ENCODE assay signal across 33 cellular contexts in the genomic region with DNA sequence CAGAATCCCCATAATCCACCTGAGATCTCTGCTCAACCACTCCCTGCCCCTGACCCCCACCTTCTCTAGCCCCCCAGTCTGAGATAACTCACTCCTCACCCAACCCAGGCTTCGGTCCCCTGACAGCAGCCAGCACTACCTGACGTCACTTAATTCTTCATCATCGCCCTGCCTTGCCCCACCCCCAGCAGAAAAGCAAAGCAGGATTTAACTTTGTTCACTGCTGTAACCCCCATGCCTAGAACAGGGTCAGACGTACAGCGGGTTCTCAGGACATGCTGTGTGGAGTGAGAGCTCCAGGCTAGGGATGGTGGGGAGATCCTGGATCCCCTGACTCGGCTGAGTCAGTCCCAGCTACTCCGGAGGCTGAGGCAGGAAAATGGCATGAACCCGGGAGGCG. TPM values are rescaled to one million over a fixed set of nuclear protein-coding genes. Genes with fewer than 3 reads are reported as not detected.
DNase-seq lines count a peak whose midpoint lies in the region; ATAC-seq and TF ChIP-seq lines count a peak whose summit lies in the region.
"Had no signal": no experiment of that assay in that cellular context is flagged by ENCODE, and none has a peak within 500 bp of the region (broad histone marks: within the 10 kb centered on the region; RNA-seq: fewer than 3 reads in every experiment).

No MANE protein-coding gene starts in this region.

- no peak overlapping the region for H3K4me3 Mint-ChIP-seq in MCF 10A (ENCODE audit: unreplicated experiment)
- no peak overlapping the region for H3K4me3 Mint-ChIP-seq in activated naive CD8-positive, alpha-beta T cell treated with anti-CD3 and anti-CD28 coated beads for 36 hours
- H3K4me3 Mint-ChIP-seq: activated CD4-positive, alpha-beta T cell treated with anti-CD3 and anti-CD28 coated beads for 36 hours; activated CD8-positive, alpha-beta T cell treated with anti-CD3 and anti-CD28 coated beads, Interleukin-2, amount 10 ng/mL, durations not matched to agents 7 days and 5 days; activated naive CD4-positive, alpha-beta T cell treated with anti-CD3 and anti-CD28 coated beads, Interleukin-2, amount 10 ng/mL, durations not matched to agents 7 days and 5 days; activated T-helper 17 cell treated with anti-CD3 and anti-CD28 coated beads, Interleukin-2, amount 50 U/mL, for 72 hours; CD4-positive, alpha-beta T cell; naive thymus-derived CD8-positive, alpha-beta T cell had no signal

- dilution Hi-C loops in mammary epithelial cell (cut with HindIII; ENCODE audit: low sequenced_read_pairs), result no loop called here

- TF ChIP-seq CTCF in mammary epithelial cell (conservative IDR thresholded peaks at IDR 0.05 in 1 of 2, IDR thresholded peaks at IDR 0.05 in 1 of 2; ENCODE audit: extremely low read depth in 1 of 2, insufficient read depth in 1 of 2, low read depth in 1 of 2, low read length in 2 of 2), result no peak
- TF ChIP-seq CTCF in MCF 10A (IDR thresholded peaks at IDR 0.05; ENCODE audit: unreplicated experiment), result no peak
- TF ChIP-seq CTCF in OCI-LY3 (IDR thresholded peaks at IDR 0.05; ENCODE audit: low read depth, low read length), result no peak
- TF ChIP-seq CTCF in epithelial cell of proximal tubule (conservative IDR thresholded peaks at IDR 0.05; ENCODE audit: low read depth, low read length), result no peak

- CTCF ChIA-PET in mammary epithelial cell (lab: Charles Lee; ENCODE audit: low non-redundant PET) (no interaction called here), MCF 10A (lab: Yijun Ruan, JAX) (interaction anchor here (0.6 kb wide), 2 partner anchors 41 to 129 kb away, joined by 3 read pairs; no protein-coding TSS in a partner anchor)

- H3K4me1 Mint-ChIP-seq in MCF 10A (ENCODE audit: insufficient read depth, unreplicated experiment), result peaks cover 5% of the 10 kb centered on the region
- H3K4me1 Mint-ChIP-seq in activated naive CD8-positive, alpha-beta T cell treated with anti-CD3 and anti-CD28 coated beads for 36 hours, result no peaks in the 10 kb centered on the region
- H3K4me1 Mint-ChIP-seq: activated CD4-positive, alpha-beta T cell treated with anti-CD3 and anti-CD28 coated beads for 36 hours; activated naive CD4-positive, alpha-beta T cell treated with anti-CD3 and anti-CD28 coated beads, Interleukin-2, amount 10 ng/mL, durations not matched to agents 7 days and 5 days; activated T-helper 17 cell treated with anti-CD3 and anti-CD28 coated beads, Interleukin-2, amount 50 U/mL, for 72 hours had no signal

- no peaks in the 10 kb centered on the region for H4K20me1 ChIP-seq in mammary epithelial cell (ENCODE audit: insufficient read depth, low read length)
- H4K20me1 ChIP-seq in OCI-LY3 (ENCODE audit: insufficient read depth, low read length), result no peaks in the 10 kb centered on the region

- H3K27ac Mint-ChIP-seq in MCF 10A (ENCODE audit: low read depth, unreplicated experiment), result no peak overlapping the region
- H3K27ac Mint-ChIP-seq in activated naive CD8-positive, alpha-beta T cell treated with anti-CD3 and anti-CD28 coated beads for 36 hours, result no peak overlapping the region
- H3K27ac Mint-ChIP-seq: activated CD4-positive, alpha-beta T cell treated with anti-CD3 and anti-CD28 coated beads for 36 hours; activated CD8-positive, alpha-beta T cell treated with anti-CD3 and anti-CD28 coated beads, Interleukin-2, amount 10 ng/mL, durations not matched to agents 7 days and 5 days; activated naive CD4-positive, alpha-beta T cell treated with anti-CD3 and anti-CD28 coated beads, Interleukin-2, amount 10 ng/mL, durations not matched to agents 7 days and 5 days; activated T-helper 17 cell treated with anti-CD3 and anti-CD28 coated beads, Interleukin-2, amount 50 U/mL, for 72 hours; CD4-positive, alpha-beta T cell; naive thymus-derived CD8-positive, alpha-beta T cell had no signal

- H3K27me3 Mint-ChIP-seq in MCF 10A (ENCODE audit: insufficient read depth, unreplicated experiment), result no peaks in the 10 kb centered on the region
- H3K27me3 Mint-ChIP-seq in activated naive CD8-positive, alpha-beta T cell treated with anti-CD3 and anti-CD28 coated beads for 36 hours, result peaks cover 19% of the 10 kb centered on the region

- peaks cover 7% of the 10 kb centered on the region for H3K4me1 ChIP-seq in mammary epithelial cell (ENCODE audit: insufficient read depth, low read length)
- H3K4me1 ChIP-seq in OCI-LY3 (ENCODE audit: low read length), result peaks cover 28% of the 10 kb centered on the region
- H3K4me1 ChIP-seq: lower lobe of right lung, uterus had no signal

- POLR2A ChIA-PET in MCF 10A (lab: Yijun Ruan, JAX), result no interaction called here

- H3K9ac ChIP-seq in mammary epithelial cell (ENCODE audit: insufficient read depth, low read length) (no peak overlapping the region), OCI-LY3 (ENCODE audit: low read length) (peak overlapping the region; percentile 19; the same call in 1 of the 2 replicates)

- no peaks in the 10 kb centered on the region for H3K9me3 Mint-ChIP-seq in MCF 10A (ENCODE audit: unreplicated experiment)
- no peaks in the 10 kb centered on the region for H3K9me3 Mint-ChIP-seq in activated naive CD8-positive, alpha-beta T cell treated with anti-CD3 and anti-CD28 coated beads for 36 hours
- H3K9me3 Mint-ChIP-seq: activated naive CD4-positive, alpha-beta T cell treated with anti-CD3 and anti-CD28 coated beads, Interleukin-2, amount 10 ng/mL, durations not matched to agents 7 days and 5 days; activated T-helper 17 cell treated with anti-CD3 and anti-CD28 coated beads, Interleukin-2, amount 50 U/mL, for 72 hours; CD4-positive, alpha-beta T cell; naive thymus-derived CD8-positive, alpha-beta T cell had no signal

- H3K27me3 ChIP-seq in mammary epithelial cell (ENCODE audit: insufficient read depth, low read length) (no peaks in the 10 kb centered on the region), OCI-LY3 (ENCODE audit: low read depth, low read length) (peaks cover 57% of the 10 kb centered on the region)

- 28% methylated on average over 6 of the region's 9 CpGs for WGBS in mammary epithelial cell (ENCODE audit: low coverage, missing lambda C conversion rate)

- H3K36me3 Mint-ChIP-seq in MCF 10A (ENCODE audit: insufficient read depth, unreplicated experiment), result peaks cover 6% of the 10 kb centered on the region
- H3K36me3 Mint-ChIP-seq in activated naive CD8-positive, alpha-beta T cell treated with anti-CD3 and anti-CD28 coated beads for 36 hours, result no peaks in the 10 kb centered on the region
- H3K36me3 Mint-ChIP-seq: activated naive CD4-positive, alpha-beta T cell treated with anti-CD3 and anti-CD28 coated beads, Interleukin-2, amount 10 ng/mL, durations not matched to agents 7 days and 5 days; naive thymus-derived CD8-positive, alpha-beta T cell had no signal

- BruUV-seq in mammary epithelial cell (replicated peaks; lab: Mats Ljungman, UMichigan), result no TSS peak
- BruUV-seq in MCF 10A (replicated peaks; lab: Mats Ljungman, UMichigan), result no TSS peak

- intact Hi-C loops in mammary epithelial cell (cut with micrococcal nuclease), result loop anchor here (5.0 kb wide), 1 partner anchor 49 kb away; no protein-coding TSS in a partner anchor
- intact Hi-C loops in MCF 10A (cut with micrococcal nuclease), result no loop called here
- intact Hi-C loops in sciatic nerve (cut with DNase I), result no loop called here

- H3K27ac ChIP-seq in mammary epithelial cell (ENCODE audit: insufficient read depth, low read depth, low read length) (no peak overlapping the region), OCI-LY3 (ENCODE audit: low read length) (no peak overlapping the region)
- H3K27ac ChIP-seq: coronary artery, heart left ventricle, lower lobe of right lung, skin epidermis, uterus had no signal

- H3K4me3 ChIP-seq in mammary epithelial cell (replicated peaks in 1 of 3; ENCODE audit: insufficient read depth in 1 of 3, low read depth in 2 of 3, low read length in 3 of 3), result no peak overlapping the region
- H3K4me3 ChIP-seq in OCI-LY3 (ENCODE audit: low read length), result peak overlapping the region; percentile 64
- H3K4me3 ChIP-seq in epithelial cell of proximal tubule (ENCODE audit: low read depth, low read length), result no peak overlapping the region
- H3K4me3 ChIP-seq: coronary artery, heart left ventricle, lower lobe of right lung, skin epidermis, uterus had no signal

- no peaks in the 10 kb centered on the region for H3K79me2 ChIP-seq in mammary epithelial cell (ENCODE audit: insufficient read depth, low read length)
- no peaks in the 10 kb centered on the region for H3K79me2 ChIP-seq in OCI-LY3 (ENCODE audit: low read length)

- H3K9me3 ChIP-seq in mammary epithelial cell (replicated peaks; ENCODE audit: insufficient read depth, low read length), result no peaks in the 10 kb centered on the region
- no peaks in the 10 kb centered on the region for H3K9me3 ChIP-seq in OCI-LY3 (ENCODE audit: insufficient read depth, low read length)
- H3K9me3 ChIP-seq: heart left ventricle, lower lobe of right lung, uterus had no signal

- DNase-seq in mammary epithelial cell (peak; percentile 27), MCF 10A (ENCODE audit: unreplicated experiment) (no peak), epithelial cell of proximal tubule (ENCODE audit: low read depth) (peak; percentile 16), sciatic nerve (ENCODE audit: low spot score) (no peak), DMS153 (lab: John Stamatoyannopoulos, UW) (no peak)
- DNase-seq in activated naive CD8-positive, alpha-beta T cell treated with anti-CD3 and anti-CD28 coated beads for 36 hours, result no peak
- DNase-seq: 8988T; activated CD4-positive, alpha-beta T cell treated with anti-CD3 and anti-CD28 coated beads for 36 hours; activated CD8-positive, alpha-beta T cell treated with anti-CD3 and anti-CD28 coated beads, Interleukin-2, amount 10 ng/mL, durations not matched to agents 7 days and 5 days; activated naive CD4-positive, alpha-beta T cell treated with anti-CD3 and anti-CD28 coated beads, Interleukin-2, amount 10 ng/mL, durations not matched to agents 7 days and 5 days; amniotic stem cell; CD4-positive, alpha-beta T cell; DND-41; effector memory CD4-positive, alpha-beta T cell; erythroblast; foreskin melanocyte; heart left ventricle; KG1; kidney glomerular epithelial cell; lower lobe of right lung; naive thymus-derived CD8-positive, alpha-beta T cell; NCI-H1417 treated with DMSO at 0.1 percent for 48 hours; NCI-H2081; NCI-H526; occipital lobe; SHP77; stimulated activated naive CD4-positive, alpha-beta T cell; uterus had no signal

- peak; percentile 74 for ATAC-seq in sciatic nerve
- ATAC-seq in GM21723 (IDR thresholded peaks at IDR 0.05; ENCODE audit: unreplicated experiment), result no peak
- ATAC-seq: activated CD4-positive, alpha-beta T cell treated with anti-CD3 and anti-CD28 coated beads for 36 hours; activated CD8-positive, alpha-beta T cell treated with anti-CD3 and anti-CD28 coated beads, Interleukin-2, amount 10 ng/mL, durations not matched to agents 7 days and 5 days; activated T-helper 17 cell treated with anti-CD3 and anti-CD28 coated beads, Interleukin-2, amount 50 U/mL, for 72 hours; heart left ventricle; lower lobe of right lung; naive thymus-derived CD8-positive, alpha-beta T cell had no signal

- in situ Hi-C loops in mammary epithelial cell (cut with MboI; ENCODE audit: low sequenced_read_pairs in 2 of 2), result no loop called here

- no peak overlapping the region for H3K4me2 ChIP-seq in mammary epithelial cell (ENCODE audit: insufficient read depth, low read depth, low read length)
- peak overlapping the region; percentile 84 for H3K4me2 ChIP-seq in OCI-LY3 (ENCODE audit: low read length)

- H3K36me3 ChIP-seq in mammary epithelial cell (ENCODE audit: insufficient read depth, low read length) (no peaks in the 10 kb centered on the region), OCI-LY3 (replicated peaks; ENCODE audit: low read depth, low read length) (no peaks in the 10 kb centered on the region)
- H3K36me3 ChIP-seq: heart left ventricle, lower lobe of right lung, uterus had no signal

- H2AFZ ChIP-seq in mammary epithelial cell (ENCODE audit: low read depth, low read length), result no peak overlapping the region
- peak overlapping the region; percentile 36; the same call in 1 of the 2 replicates for H2AFZ ChIP-seq in OCI-LY3 (ENCODE audit: low read depth, low read length)

RNA-seq across cellular contexts. Expression of gene ELFN2, which starts 45.8 kb away (rescaled TPM):
- total RNA-seq in mammary epithelial cell, result 1 to 10 TPM in 1 of 2 donors, under 1 TPM in 1; under 0.01 to 6.1 TPM
- polyA plus RNA-seq in mammary epithelial cell, result 3.2 TPM
- 7.5 TPM for polyA minus RNA-seq in mammary epithelial cell
- 4.2 and 5.1 TPM in 2 replicates for total RNA-seq in MCF 10A (2022)
- 4.6 and 11.7 TPM in 2 replicates for total RNA-seq in epithelial cell of proximal tubule
- 5.9 TPM for total RNA-seq in sciatic nerve
- under 1 TPM; 0.06 to 0.20 TPM for total RNA-seq in activated naive CD8-positive, alpha-beta T cell treated with anti-CD3 and anti-CD28 coated beads for 36 hours
- polyA plus RNA-seq: naive thymus-derived CD8-positive, alpha-beta T cell had no signal

Comparison
In these comparisons a context has a peak if more than half of its experiments do, and no peak if none do; other contexts are left out.
1. DNase-seq: peak in mammary epithelial cell (single experiment) and epithelial cell of proximal tubule (single experiment); none in MCF 10A (single experiment), sciatic nerve (single experiment), DMS153 (single experiment) and activated naive CD8-positive, alpha-beta T cell treated with anti-CD3 and anti-CD28 coated beads for 36 hours (single experiment).